Comparison of ENCODE assay signal across 1 cellular context in the genomic region with DNA sequence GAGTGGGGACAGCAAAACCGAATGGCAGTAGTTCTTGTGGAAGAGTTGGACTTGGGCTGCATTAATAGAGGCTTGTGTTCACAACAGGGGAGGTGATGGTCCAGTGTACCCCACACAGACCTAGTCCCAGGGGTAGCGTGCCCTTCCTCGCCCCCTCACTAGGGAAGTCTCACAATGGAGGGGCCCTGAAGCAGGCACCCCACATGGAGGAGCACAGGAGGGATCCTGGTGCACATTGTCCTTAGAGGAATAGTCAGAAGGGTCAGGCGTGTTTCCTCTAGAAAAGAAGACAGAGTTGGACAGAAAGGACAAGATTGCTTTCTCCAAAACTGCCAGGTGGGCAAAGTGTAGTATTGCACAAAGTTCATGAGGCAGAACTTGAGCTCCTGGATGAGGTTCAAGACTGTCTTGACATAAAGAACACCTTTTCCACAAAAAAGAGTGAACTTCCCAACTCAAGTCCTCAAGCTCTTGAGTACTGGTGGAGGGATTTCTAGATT.
TF ChIP-seq lines count a peak whose summit lies in the region.

No MANE protein-coding gene starts in this region.

TF ChIP-seq in K562, 482 proteins besides CTCF, POLR2A, EP300 and RAD21:
- TF ChIP-seq, protein P1, sequence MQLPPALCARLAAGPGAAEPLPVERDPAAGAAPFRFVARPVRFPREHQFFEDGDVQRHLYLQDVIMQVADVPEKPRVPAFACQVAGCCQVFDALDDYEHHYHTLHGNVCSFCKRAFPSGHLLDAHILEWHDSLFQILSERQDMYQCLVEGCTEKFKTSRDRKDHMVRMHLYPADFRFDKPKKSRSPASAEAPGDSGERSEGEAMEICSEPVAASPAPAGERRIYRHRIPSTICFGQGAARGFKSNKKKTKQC (CRISPR knock-in tag; IDR thresholded peaks at IDR 0.05) = no peak
- TF ChIP-seq, protein P2, sequence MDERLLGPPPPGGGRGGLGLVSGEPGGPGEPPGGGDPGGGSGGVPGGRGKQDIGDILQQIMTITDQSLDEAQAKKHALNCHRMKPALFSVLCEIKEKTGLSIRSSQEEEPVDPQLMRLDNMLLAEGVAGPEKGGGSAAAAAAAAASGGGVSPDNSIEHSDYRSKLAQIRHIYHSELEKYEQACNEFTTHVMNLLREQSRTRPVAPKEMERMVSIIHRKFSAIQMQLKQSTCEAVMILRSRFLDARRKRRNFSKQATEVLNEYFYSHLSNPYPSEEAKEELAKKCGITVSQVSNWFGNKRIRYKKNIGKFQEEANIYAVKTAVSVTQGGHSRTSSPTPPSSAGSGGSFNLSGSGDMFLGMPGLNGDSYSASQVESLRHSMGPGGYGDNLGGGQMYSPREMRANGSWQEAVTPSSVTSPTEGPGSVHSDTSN (CRISPR knock-in tag; IDR thresholded peaks at IDR 0.05; ENCODE audit: low read depth) = 0 out of 2 replicates have a peak, but pooled peaks have one; percentile 16
- TF ChIP-seq, protein P2 (tag; conservative IDR thresholded peaks at IDR 0.05; ENCODE audit: low read depth) = no peak
